In genomic region chr14:100904307-100905019, GRCh38 we compare ENCODE assay signal across 1 cellular context.
TF ChIP-seq lines count a peak whose summit lies in the region.

No MANE protein-coding gene starts in this region.

TF ChIP-seq in HEK293, 187 proteins besides CTCF, POLR2A, EP300 and RAD21 (continued from another document):
- TF ChIP-seq, protein P1, sequence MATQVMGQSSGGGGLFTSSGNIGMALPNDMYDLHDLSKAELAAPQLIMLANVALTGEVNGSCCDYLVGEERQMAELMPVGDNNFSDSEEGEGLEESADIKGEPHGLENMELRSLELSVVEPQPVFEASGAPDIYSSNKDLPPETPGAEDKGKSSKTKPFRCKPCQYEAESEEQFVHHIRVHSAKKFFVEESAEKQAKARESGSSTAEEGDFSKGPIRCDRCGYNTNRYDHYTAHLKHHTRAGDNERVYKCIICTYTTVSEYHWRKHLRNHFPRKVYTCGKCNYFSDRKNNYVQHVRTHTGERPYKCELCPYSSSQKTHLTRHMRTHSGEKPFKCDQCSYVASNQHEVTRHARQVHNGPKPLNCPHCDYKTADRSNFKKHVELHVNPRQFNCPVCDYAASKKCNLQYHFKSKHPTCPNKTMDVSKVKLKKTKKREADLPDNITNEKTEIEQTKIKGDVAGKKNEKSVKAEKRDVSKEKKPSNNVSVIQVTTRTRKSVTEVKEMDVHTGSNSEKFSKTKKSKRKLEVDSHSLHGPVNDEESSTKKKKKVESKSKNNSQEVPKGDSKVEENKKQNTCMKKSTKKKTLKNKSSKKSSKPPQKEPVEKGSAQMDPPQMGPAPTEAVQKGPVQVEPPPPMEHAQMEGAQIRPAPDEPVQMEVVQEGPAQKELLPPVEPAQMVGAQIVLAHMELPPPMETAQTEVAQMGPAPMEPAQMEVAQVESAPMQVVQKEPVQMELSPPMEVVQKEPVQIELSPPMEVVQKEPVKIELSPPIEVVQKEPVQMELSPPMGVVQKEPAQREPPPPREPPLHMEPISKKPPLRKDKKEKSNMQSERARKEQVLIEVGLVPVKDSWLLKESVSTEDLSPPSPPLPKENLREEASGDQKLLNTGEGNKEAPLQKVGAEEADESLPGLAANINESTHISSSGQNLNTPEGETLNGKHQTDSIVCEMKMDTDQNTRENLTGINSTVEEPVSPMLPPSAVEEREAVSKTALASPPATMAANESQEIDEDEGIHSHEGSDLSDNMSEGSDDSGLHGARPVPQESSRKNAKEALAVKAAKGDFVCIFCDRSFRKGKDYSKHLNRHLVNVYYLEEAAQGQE (tag by site-specific recombination; IDR thresholded peaks at IDR 0.05): peak; percentile 60
- TF ChIP-seq ZNF423 (tag by site-specific recombination; IDR thresholded peaks at IDR 0.05): 0 out of 2 replicates have a peak, but pooled peaks have one; percentile 26
- no peak for TF ChIP-seq ZNF501 (tag by site-specific recombination; IDR thresholded peaks at IDR 0.05)
- TF ChIP-seq SCRT2 (tag by site-specific recombination; IDR thresholded peaks at IDR 0.05): peak; percentile 81
- no peak for TF ChIP-seq ZBTB17 (tag by site-specific recombination; IDR thresholded peaks at IDR 0.05)
- no peak for TF ChIP-seq ZNF791 (tag by site-specific recombination; IDR thresholded peaks at IDR 0.05)
- TF ChIP-seq ZNF37A (tag by site-specific recombination; IDR thresholded peaks at IDR 0.05): no peak
- TF ChIP-seq ZNF138 (tag by site-specific recombination; IDR thresholded peaks at IDR 0.05; ENCODE audit: borderline replicate concordance): no peak
- TF ChIP-seq, protein P2, sequence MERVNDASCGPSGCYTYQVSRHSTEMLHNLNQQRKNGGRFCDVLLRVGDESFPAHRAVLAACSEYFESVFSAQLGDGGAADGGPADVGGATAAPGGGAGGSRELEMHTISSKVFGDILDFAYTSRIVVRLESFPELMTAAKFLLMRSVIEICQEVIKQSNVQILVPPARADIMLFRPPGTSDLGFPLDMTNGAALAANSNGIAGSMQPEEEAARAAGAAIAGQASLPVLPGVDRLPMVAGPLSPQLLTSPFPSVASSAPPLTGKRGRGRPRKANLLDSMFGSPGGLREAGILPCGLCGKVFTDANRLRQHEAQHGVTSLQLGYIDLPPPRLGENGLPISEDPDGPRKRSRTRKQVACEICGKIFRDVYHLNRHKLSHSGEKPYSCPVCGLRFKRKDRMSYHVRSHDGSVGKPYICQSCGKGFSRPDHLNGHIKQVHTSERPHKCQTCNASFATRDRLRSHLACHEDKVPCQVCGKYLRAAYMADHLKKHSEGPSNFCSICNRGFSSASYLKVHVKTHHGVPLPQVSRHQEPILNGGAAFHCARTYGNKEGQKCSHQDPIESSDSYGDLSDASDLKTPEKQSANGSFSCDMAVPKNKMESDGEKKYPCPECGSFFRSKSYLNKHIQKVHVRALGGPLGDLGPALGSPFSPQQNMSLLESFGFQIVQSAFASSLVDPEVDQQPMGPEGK (tag by site-specific recombination; IDR thresholded peaks at IDR 0.05): no peak
- no peak for TF ChIP-seq ZNF747 (tag by site-specific recombination; IDR thresholded peaks at IDR 0.05)
- TF ChIP-seq ZNF660 (tag by site-specific recombination; IDR thresholded peaks at IDR 0.05): no peak
- TF ChIP-seq ZBTB20 (tag by site-specific recombination; IDR thresholded peaks at IDR 0.05): peak; percentile 68
- TF ChIP-seq ZFP37 (tag by site-specific recombination; IDR thresholded peaks at IDR 0.05): no peak
- no peak for TF ChIP-seq PRDM1 (tag by site-specific recombination; IDR thresholded peaks at IDR 0.05)
- 0 out of 2 replicates have a peak, but pooled peaks have one; percentile 28 for TF ChIP-seq ZFHX2 (tag by site-specific recombination; conservative IDR thresholded peaks at IDR 0.05)
- TF ChIP-seq ZNF654 (tag by site-specific recombination; IDR thresholded peaks at IDR 0.05; ENCODE audit: low read depth): no peak
- TF ChIP-seq ZNF426 (tag by site-specific recombination; IDR thresholded peaks at IDR 0.05): no peak
- TF ChIP-seq ZNF23 (tag by site-specific recombination; IDR thresholded peaks at IDR 0.05; ENCODE audit: borderline replicate concordance): no peak
- TF ChIP-seq ZNF707 (tag by site-specific recombination; IDR thresholded peaks at IDR 0.05): no peak
